ENCODE assay signal across 9 cellular contexts in genomic region chr5:147310059-147310704, GRCh38.
DNase-seq lines count a peak whose midpoint lies in the region; ATAC-seq, FAIRE-seq and TF ChIP-seq lines count a peak whose summit lies in the region.
"Had no signal": no experiment of that assay in that cellular context is flagged by ENCODE, and none has a peak within 500 bp of the region (broad histone marks: within the 10 kb centered on the region; RNA-seq: fewer than 3 reads in every experiment).

No MANE protein-coding gene starts in this region.

- intact Hi-C loops in A673 (cut with micrococcal nuclease; ENCODE audit: unreplicated experiment) = no loop called here
- intact Hi-C loops in IMR-90 (cut with micrococcal nuclease) = no loop called here

- no peak overlapping the region for H3K9ac ChIP-seq in IMR-90 (ENCODE audit: low read depth, low read length)

- H3K9me1 ChIP-seq in IMR-90 (ENCODE audit: insufficient read depth, low read length) = no peaks in the 10 kb centered on the region

- no peak overlapping the region for H3K4ac ChIP-seq in IMR-90 (ENCODE audit: low read depth, low read length)

- no peak overlapping the region for H2BK20ac ChIP-seq in IMR-90 (ENCODE audit: low read depth, low read length)

- no peak overlapping the region for H2BK15ac ChIP-seq in IMR-90 (ENCODE audit: low read depth, low read length)

- no peak overlapping the region for H2BK5ac ChIP-seq in IMR-90 (ENCODE audit: low read depth, low read length, poor library complexity, severe bottlenecking)

- H3K4me1 ChIP-seq in A673 (ENCODE audit: insufficient read depth, low read length, poor library complexity, severe bottlenecking) = no peaks in the 10 kb centered on the region
- 0 out of 2 replicates have a peak, but pooled peaks cover 2% of the 10 kb centered on the region for H3K4me1 ChIP-seq in IMR-90 (ENCODE audit: control insufficient read depth, insufficient read depth, low read length)
- H3K4me1 ChIP-seq in gastroesophageal sphincter = no peaks in the 10 kb centered on the region
- peaks cover 0 to 2% of the 10 kb centered on the region in 2 donors for H3K4me1 ChIP-seq in small intestine (ENCODE audit: control insufficient read depth in 2 of 2, insufficient read depth in 1 of 2, low read depth in 1 of 2, low read length in 1 of 2)

- POLR2A ChIA-PET in A673 (lab: Charles Lee; ENCODE audit: low non-redundant PET) (no interaction called here), IMR-90 (lab: Charles Lee; ENCODE audit: unreplicated experiment) (no interaction called here)

- whole genome bisulfite sequencing in IMR-90 (ENCODE audit: extremely low coverage in 2 of 2, insufficient read length in 1 of 2), 2 experiments = 74% methylated on average over 6 of the region's 10 CpGs; no CpG with 5 or more reads in 1 of the 2 experiments
- WGBS in gastroesophageal sphincter (ENCODE audit: low coverage in 1 of 2), 2 donors = 72 to 81% methylated on average over 8 of the region's 10 CpGs
- 38 to 63% (median 46%) methylated on average over 10 of the region's 10 CpGs for WGBS in small intestine, 3 donors

- H4K20me1 ChIP-seq in IMR-90 (ENCODE audit: insufficient read depth, low read length) = no peaks in the 10 kb centered on the region

- no peak for TF ChIP-seq CTCF in A673 (conservative IDR thresholded peaks at IDR 0.05; ENCODE audit: low read depth, low read length)
- no peak for TF ChIP-seq CTCF in IMR-90 (conservative IDR thresholded peaks at IDR 0.05; ENCODE audit: low read depth, low read length)
- no peak for TF ChIP-seq CTCF in gastroesophageal sphincter (IDR thresholded peaks at IDR 0.05)

- no peak for TF ChIP-seq RAD21 in IMR-90 (IDR thresholded peaks at IDR 0.05; ENCODE audit: low read length)

- no peak overlapping the region for H4K91ac ChIP-seq in IMR-90 (ENCODE audit: insufficient read depth, low read depth, low read length)

- no peak overlapping the region for H2AFZ ChIP-seq in IMR-90 (replicated peaks; ENCODE audit: low read length, poor library complexity)

- H3K56ac ChIP-seq in IMR-90 (ENCODE audit: extremely low read depth, insufficient read depth, low read length) = no peak overlapping the region

- H2AK5ac ChIP-seq in IMR-90 (ENCODE audit: low read depth, low read length) = no peak overlapping the region

- in situ Hi-C loops in IMR-90 (cut with MboI; ENCODE audit: low sequenced_read_pairs) = no loop called here
- in situ Hi-C loops in SK-MEL-5 (cut with HindIII; ENCODE audit: low pct_unique_long_range_greater_than_20kb, low sequenced_read_pairs) = no loop called here

- H2BK120ac ChIP-seq in IMR-90 (ENCODE audit: low read depth, low read length) = no peak overlapping the region

- dilution Hi-C loops in IMR-90 (cut with HindIII; ENCODE audit: low sequenced_read_pairs, unreplicated experiment) = no loop called here

- no peak for TF ChIP-seq POLR2A in IMR-90 (IDR thresholded peaks at IDR 0.05; ENCODE audit: low read depth, low read length)
- no peak for TF ChIP-seq POLR2A in gastroesophageal sphincter (IDR thresholded peaks at IDR 0.05)

- no peak for FAIRE-seq in small intestine (lab: Jason Lieb, UNC)

- H3K4me2 ChIP-seq in IMR-90 (ENCODE audit: low read depth, low read length) = no peak overlapping the region

- CTCF ChIA-PET in A673 (lab: Charles Lee) = no interaction called here
- CTCF ChIA-PET in IMR-90 (lab: Yijun Ruan, JAX) = no interaction called here

- H3K9me3 ChIP-seq in A673 (ENCODE audit: low read depth, low read length, poor library complexity, severe bottlenecking) (no peaks in the 10 kb centered on the region), IMR-90 (ENCODE audit: control insufficient read depth, insufficient read depth, low read length) (no peaks in the 10 kb centered on the region), gastroesophageal sphincter (no peaks in the 10 kb centered on the region), small intestine (ENCODE audit: control insufficient read depth, low read depth) (no peaks in the 10 kb centered on the region)

- H3K23ac ChIP-seq in IMR-90 (ENCODE audit: low read depth, low read length) = no peak overlapping the region

- H4K5ac ChIP-seq in IMR-90 (ENCODE audit: low read depth, low read length) = no peak overlapping the region

- H3K18ac ChIP-seq in IMR-90 (ENCODE audit: low read depth, low read length) = no peak overlapping the region

- ATAC-seq in IMR-90 (ENCODE audit: low read depth) (peak; percentile 37; the same call in 1 of the 2 replicates), gastroesophageal sphincter (peak; percentile 82), HG03139 (IDR thresholded peaks at IDR 0.05; ENCODE audit: unreplicated experiment) (no peak)

- no peaks in the 10 kb centered on the region for H3K79me1 ChIP-seq in IMR-90 (ENCODE audit: low read depth in 1 of 2, low read length in 2 of 2)

- H4K8ac ChIP-seq in IMR-90 (ENCODE audit: low read depth in 2 of 2, low read length in 2 of 2) = no peak overlapping the region

- BruUV-seq in A673 (replicated peaks; lab: Mats Ljungman, UMichigan) (no TSS peak), IMR-90 (replicated peaks; lab: Mats Ljungman, UMichigan) (no TSS peak)

- TF ChIP-seq EP300 in gastroesophageal sphincter (IDR thresholded peaks at IDR 0.05) = no peak

- no peaks in the 10 kb centered on the region for H3K27me3 ChIP-seq in A673 (replicated peaks; ENCODE audit: insufficient read depth, low read depth, low read length, poor library complexity)
- H3K27me3 ChIP-seq in IMR-90 (ENCODE audit: control insufficient read depth, insufficient read depth, low read length) = no peaks in the 10 kb centered on the region
- H3K27me3 ChIP-seq in gastroesophageal sphincter = no peaks in the 10 kb centered on the region
- no peaks in the 10 kb centered on the region for H3K27me3 ChIP-seq in small intestine (ENCODE audit: control insufficient read depth in 2 of 2, insufficient read depth in 2 of 2, low read length in 2 of 2)

- H3K36me3 ChIP-seq in A673 (ENCODE audit: insufficient read depth, low read length, poor library complexity, severe bottlenecking) (no peaks in the 10 kb centered on the region), IMR-90 (ENCODE audit: control insufficient read depth, insufficient read depth, low read length) (no peaks in the 10 kb centered on the region), gastroesophageal sphincter (no peaks in the 10 kb centered on the region), small intestine (ENCODE audit: control insufficient read depth in 2 of 2, insufficient read depth in 2 of 2, low read length in 2 of 2) (no peaks in the 10 kb centered on the region)

- no peak overlapping the region for H2AK9ac ChIP-seq in IMR-90 (replicated peaks; ENCODE audit: low read depth, low read length, poor library complexity)

- H3K4me3 ChIP-seq in A673 (ENCODE audit: low read depth, low read length, poor library complexity, severe bottlenecking) (no peak overlapping the region), IMR-90 (ENCODE audit: insufficient read depth, low read depth, low read length) (no peak overlapping the region), gastroesophageal sphincter (no peak overlapping the region), small intestine (ENCODE audit: low read depth in 1 of 2, low read length in 2 of 2) (no peak overlapping the region)

- H3K14ac ChIP-seq in IMR-90 (replicated peaks; ENCODE audit: low read depth, low read length) = no peak overlapping the region

- peak; percentile 25 for DNase-seq in A673 (ENCODE audit: low spot score)
- DNase-seq in IMR-90 = peak; percentile 6
- DNase-seq in SK-MEL-5 (ENCODE audit: low read depth, low spot score) = peak; percentile 73
- DNase-seq in small intestine = peak; percentile 85
- no peak for DNase-seq in stimulated activated CD4-positive, alpha-beta T cell treated with anti-CD3 and anti-CD28 coated beads, Interleukin-2, amount 100 ng/mL, for 48 hours
- no peak for DNase-seq in stimulated activated naive CD4-positive, alpha-beta T cell treated with Interleukin-2 at 50 U/mL for 16 hours (lab: John Stamatoyannopoulos, UW)
- DNase-seq: naive B cell had no signal

- H3K27ac ChIP-seq in A673 (ENCODE audit: low read depth, low read length, poor library complexity, severe bottlenecking) = no peak overlapping the region
- no peak overlapping the region for H3K27ac ChIP-seq in IMR-90 (ENCODE audit: insufficient read depth, low read length)
- H3K27ac ChIP-seq in gastroesophageal sphincter = no peak overlapping the region
- no peak overlapping the region for H3K27ac ChIP-seq in small intestine (ENCODE audit: low read depth in 1 of 2, low read length in 1 of 2)

TF ChIP-seq in IMR-90, 13 proteins besides CTCF, POLR2A, EP300 and RAD21:
- TF ChIP-seq ELK1 (IDR thresholded peaks at IDR 0.05; ENCODE audit: borderline replicate concordance, low read depth, low read length) (no peak), BHLHE40 (IDR thresholded peaks at IDR 0.05; ENCODE audit: low read depth, low read length) (no peak), USF2 (IDR thresholded peaks at IDR 0.05; ENCODE audit: low read depth, low read length) (no peak), CEBPB (IDR thresholded peaks at IDR 0.05; ENCODE audit: low read depth, low read length) (no peak), SMC3 (IDR thresholded peaks at IDR 0.05; ENCODE audit: low read depth, low read length) (no peak), MAZ (IDR thresholded peaks at IDR 0.05; ENCODE audit: borderline replicate concordance, low read depth, low read length) (no peak), CHD1 (IDR thresholded peaks at IDR 0.05; ENCODE audit: low read depth, low read length) (no peak), NFE2L2 (IDR thresholded peaks at IDR 0.05; ENCODE audit: low read depth, low read length) (peak; percentile 25; the same call in 1 of the 2 replicates)
TF ChIP-seq in IMR-90: peak in this region for 1.

Comparison
In these comparisons a context has a peak if more than half of its experiments do, and no peak if none do; other contexts are left out.
1. DNase-seq: peak in A673 (single experiment), IMR-90 (single experiment), SK-MEL-5 (single experiment) and small intestine (single experiment); none in stimulated activated CD4-positive, alpha-beta T cell treated with anti-CD3 and anti-CD28 coated beads, Interleukin-2, amount 100 ng/mL, for 48 hours (0 of 2) and stimulated activated naive CD4-positive, alpha-beta T cell treated with Interleukin-2 at 50 U/mL for 16 hours (single experiment).